Comparison of ENCODE assay signal across 1 cellular context in the genomic region with DNA sequence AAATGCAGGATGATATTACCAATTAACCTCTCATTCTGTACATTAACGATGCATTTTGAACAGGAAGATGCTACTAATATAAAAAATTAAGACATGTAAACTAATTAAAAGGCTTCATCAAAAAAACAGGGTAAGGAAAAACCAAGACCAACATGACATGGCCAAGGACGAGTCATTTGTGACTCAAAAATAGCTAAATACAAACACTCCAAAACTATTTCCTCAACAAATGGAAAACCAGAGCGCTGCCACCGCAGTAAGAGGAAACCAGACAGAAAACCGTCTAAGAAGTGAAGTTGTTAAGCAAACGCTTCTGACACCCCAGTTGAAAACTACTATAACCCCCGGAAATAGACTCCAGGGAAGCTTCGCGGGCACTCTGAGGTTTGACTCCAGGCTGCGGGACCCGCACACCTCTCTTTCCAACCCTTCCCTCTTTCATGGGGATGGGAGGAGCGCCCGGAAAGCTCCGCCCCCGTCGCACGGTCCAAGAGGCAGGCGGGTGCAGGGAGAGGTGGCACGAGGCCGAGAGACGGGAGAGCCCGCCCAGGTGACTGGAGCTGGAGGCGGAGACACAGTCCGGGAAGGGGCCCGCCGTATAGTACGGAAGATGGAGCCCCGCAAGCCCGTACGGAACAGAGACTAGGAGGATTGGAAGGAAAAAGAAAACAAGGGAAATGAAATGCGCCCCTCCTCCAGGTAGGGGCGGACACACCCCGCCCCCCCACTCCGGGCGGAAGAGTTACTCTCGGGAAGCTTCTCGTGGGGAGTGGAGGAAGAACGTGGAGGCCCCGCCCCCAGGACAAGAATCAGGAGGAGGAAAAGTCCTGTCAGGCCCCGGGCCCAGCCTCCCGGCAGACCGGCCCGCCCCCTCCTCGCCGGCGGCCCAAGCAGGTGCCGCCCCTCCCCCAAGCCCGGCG.
A peak's percentile ranks its signal among the peaks of the same experiment; 100 is the strongest.
TF ChIP-seq lines count a peak whose summit lies in the region.

No MANE protein-coding gene starts in this region.

TF ChIP-seq in K562, 482 proteins besides CTCF, POLR2A, EP300 and RAD21 (continued from another document and continues in another):
- TF ChIP-seq JUNB (CRISPR knock-in tag; conservative IDR thresholded peaks at IDR 0.05) (no peak), RCOR1 (IDR thresholded peaks at IDR 0.05; ENCODE audit: borderline replicate concordance in 1 of 2, low read depth in 2 of 2, low read length in 2 of 2) (no peak), PBX2 (CRISPR knock-in tag; IDR thresholded peaks at IDR 0.05; ENCODE audit: low read depth) (no peak), PBX2 (tag; conservative IDR thresholded peaks at IDR 0.05; ENCODE audit: low read depth) (no peak), ZNF384 (IDR thresholded peaks at IDR 0.05; ENCODE audit: low read depth, low read length) (no peak), SOX6 (IDR thresholded peaks at IDR 0.05) (0 out of 2 replicates have a peak, but pooled peaks have one; percentile 20), MTA3 (IDR thresholded peaks at IDR 0.05; ENCODE audit: borderline replicate concordance) (0 out of 2 replicates have a peak, but pooled peaks have one; percentile 26), PHF20 (IDR thresholded peaks at IDR 0.05; ENCODE audit: partially characterized antibody) (no peak), ETV6 (IDR thresholded peaks at IDR 0.05; ENCODE audit: borderline replicate concordance in 1 of 2, low read depth in 2 of 2, low read length in 1 of 2) (no peak), ETV6 (CRISPR knock-in tag; IDR thresholded peaks at IDR 0.05; ENCODE audit: borderline replicate concordance) (no peak), ARNT (IDR thresholded peaks at IDR 0.05) (peak in 1 of 2 experiments; percentile 48; a peak in 1 of 4 replicates), ZNF707 (CRISPR knock-in tag; conservative IDR thresholded peaks at IDR 0.05) (no peak), ZNF644 (tag; IDR thresholded peaks at IDR 0.05; ENCODE audit: low read depth) (no peak; the same call in 1 of the 2 replicates), ZNF398 (CRISPR knock-in tag; IDR thresholded peaks at IDR 0.05) (no peak), HDAC8 (tag; IDR thresholded peaks at IDR 0.05) (no peak), POLR2G (IDR thresholded peaks at IDR 0.05; ENCODE audit: low read depth, low read length) (peak; percentile 42), HLTF (IDR thresholded peaks at IDR 0.05) (0 out of 2 replicates have a peak, but pooled peaks have one; percentile 13), HMGN3 (IDR thresholded peaks at IDR 0.05; ENCODE audit: borderline replicate concordance, extremely low read depth, insufficient read length, low read depth, low read length) (peak; percentile 22), DEAF1 (CRISPR knock-in tag; IDR thresholded peaks at IDR 0.05) (no peak), CHAMP1 (IDR thresholded peaks at IDR 0.05) (no peak), ZKSCAN8 (CRISPR knock-in tag; IDR thresholded peaks at IDR 0.05) (no peak), TSHZ1 (CRISPR knock-in tag; IDR thresholded peaks at IDR 0.05) (no peak), TCF7 (IDR thresholded peaks at IDR 0.05; ENCODE audit: borderline replicate concordance) (no peak), SMC3 (conservative IDR thresholded peaks at IDR 0.05; ENCODE audit: insufficient read depth, low read depth, low read length) (no peak), TCFL5 (CRISPR knock-in tag; conservative IDR thresholded peaks at IDR 0.05) (no peak), CTBP1 (IDR thresholded peaks at IDR 0.05; ENCODE audit: borderline replicate concordance) (0 out of 2 replicates have a peak, but pooled peaks have one; percentile 53), MXI1 (IDR thresholded peaks at IDR 0.05; ENCODE audit: low read depth, low read length) (0 out of 2 replicates have a peak, but pooled peaks have one; percentile 28), IRF9 (tag; IDR thresholded peaks at IDR 0.05) (no peak), ZNF143 (CRISPR knock-in tag; IDR thresholded peaks at IDR 0.05) (no peak), ZNF511 (CRISPR knock-in tag; IDR thresholded peaks at IDR 0.05) (no peak), GTF2F1 (IDR thresholded peaks at IDR 0.05; ENCODE audit: low read depth, low read length) (no peak), ZBTB26 (CRISPR knock-in tag; IDR thresholded peaks at IDR 0.05) (no peak), ZNF133 (CRISPR knock-in tag; IDR thresholded peaks at IDR 0.05) (no peak), NR4A1 (CRISPR knock-in tag; IDR thresholded peaks at IDR 0.05) (no peak), NR4A1 (tag; IDR thresholded peaks at IDR 0.05) (no peak), ELF2 (CRISPR knock-in tag; IDR thresholded peaks at IDR 0.05) (peak; percentile 70), ZFX (CRISPR knock-in tag; IDR thresholded peaks at IDR 0.05) (peak; percentile 39; the same call in 1 of the 2 replicates), ZNF324 (CRISPR knock-in tag; IDR thresholded peaks at IDR 0.05) (no peak), XRCC4 (IDR thresholded peaks at IDR 0.05; ENCODE audit: extremely low read depth, insufficient read depth, insufficient read length) (no peak), SAFB2 (IDR thresholded peaks at IDR 0.05; ENCODE audit: borderline replicate concordance, low read depth, low read length, severe bottlenecking) (no peak), NFRKB (IDR thresholded peaks at IDR 0.05; ENCODE audit: low read depth) (no peak), LEF1 (IDR thresholded peaks at IDR 0.05) (no peak), YBX1 (IDR thresholded peaks at IDR 0.05) (no peak), TOE1 (IDR thresholded peaks at IDR 0.05; ENCODE audit: borderline replicate concordance) (peak; percentile 84), TOE1 (CRISPR knock-in tag; IDR thresholded peaks at IDR 0.05; ENCODE audit: borderline replicate concordance, low read depth) (no peak), NCOA1 (IDR thresholded peaks at IDR 0.05; ENCODE audit: low read depth) (no peak), HMG20B (CRISPR knock-in tag; IDR thresholded peaks at IDR 0.05) (no peak)
- TF ChIP-seq, protein P1, sequence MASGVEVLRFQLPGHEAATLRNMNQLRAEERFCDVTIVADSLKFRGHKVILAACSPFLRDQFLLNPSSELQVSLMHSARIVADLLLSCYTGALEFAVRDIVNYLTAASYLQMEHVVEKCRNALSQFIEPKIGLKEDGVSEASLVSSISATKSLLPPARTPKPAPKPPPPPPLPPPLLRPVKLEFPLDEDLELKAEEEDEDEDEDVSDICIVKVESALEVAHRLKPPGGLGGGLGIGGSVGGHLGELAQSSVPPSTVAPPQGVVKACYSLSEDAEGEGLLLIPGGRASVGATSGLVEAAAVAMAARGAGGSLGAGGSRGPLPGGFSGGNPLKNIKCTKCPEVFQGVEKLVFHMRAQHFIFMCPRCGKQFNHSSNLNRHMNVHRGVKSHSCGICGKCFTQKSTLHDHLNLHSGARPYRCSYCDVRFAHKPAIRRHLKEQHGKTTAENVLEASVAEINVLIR (CRISPR knock-in tag; IDR thresholded peaks at IDR 0.05) = no peak
